ENCODE assay signal across 25 cellular contexts in genomic region chr2:82027901-82028570, GRCh38.
A peak's percentile ranks its signal among the peaks of the same experiment; 100 is the strongest.
DNase-seq lines count a peak whose midpoint lies in the region; ATAC-seq, FAIRE-seq and TF ChIP-seq lines count a peak whose summit lies in the region.
"Had no signal": no experiment of that assay in that cellular context is flagged by ENCODE, and none has a peak within 500 bp of the region (broad histone marks: within the 10 kb centered on the region; RNA-seq: fewer than 3 reads in every experiment).

No MANE protein-coding gene starts in this region.

- H3K4me2 ChIP-seq in mesendoderm (ENCODE audit: low read length) = no peak overlapping the region

- peak overlapping the region; percentile 20 for H2BK5ac ChIP-seq in mesendoderm (ENCODE audit: low read length)

- H2BK120ac ChIP-seq in mesendoderm (ENCODE audit: low read depth, low read length) = no peak overlapping the region

- no peak overlapping the region for H4K5ac ChIP-seq in mesendoderm (ENCODE audit: low read length)

- no peak overlapping the region for H3K4ac ChIP-seq in mesendoderm (ENCODE audit: low read depth, low read length)

- H3K27me3 ChIP-seq in mesendoderm (ENCODE audit: insufficient read depth, low read length, poor library complexity) = no peaks in the 10 kb centered on the region
- H3K27me3 ChIP-seq: gastrocnemius medialis, SJSA1, transverse colon had no signal

- no peak overlapping the region for H3K4me3 ChIP-seq in LNCaP clone FGC (ENCODE audit: low read depth, low read length)
- H3K4me3 ChIP-seq in mesendoderm (ENCODE audit: low read length) = no peak overlapping the region
- H3K4me3 ChIP-seq: gastrocnemius medialis, SJSA1, transverse colon had no signal

- no peak overlapping the region for H2AK5ac ChIP-seq in mesendoderm (ENCODE audit: low read length)

- TF ChIP-seq CTCF in LNCaP clone FGC (IDR thresholded peaks at IDR 0.05; ENCODE audit: control insufficient read depth, extremely low read depth, insufficient read depth) = no peak

- no peaks in the 10 kb centered on the region for H3K36me3 ChIP-seq in mesendoderm (ENCODE audit: control insufficient read depth, insufficient read depth, low read length)
- H3K36me3 ChIP-seq: gastrocnemius medialis, SJSA1, transverse colon had no signal

- peak overlapping the region; percentile 46 for H2BK15ac ChIP-seq in mesendoderm (replicated peaks; ENCODE audit: low read depth)

- H3K27ac ChIP-seq in mesendoderm (ENCODE audit: low read depth, low read length) = no peak overlapping the region
- H3K27ac ChIP-seq: gastrocnemius medialis, SJSA1, transverse colon had no signal

- H3K79me1 ChIP-seq in mesendoderm (ENCODE audit: low read length) = no peaks in the 10 kb centered on the region

- TF ChIP-seq POLR2A in H54 (IDR thresholded peaks at IDR 0.05; ENCODE audit: low read depth, low read length) = no peak

- no peak for FAIRE-seq in H54 (lab: Jason Lieb, UNC)
- FAIRE-seq: kidney had no signal

- H3K23ac ChIP-seq in mesendoderm (ENCODE audit: low read length) = no peak overlapping the region

- no peaks in the 10 kb centered on the region for H3K4me1 ChIP-seq in mesendoderm (ENCODE audit: control insufficient read depth, low read depth, low read length)
- H3K4me1 ChIP-seq: SJSA1, transverse colon had no signal

- no peaks in the 10 kb centered on the region for H3K79me2 ChIP-seq in mesendoderm (ENCODE audit: control insufficient read depth, insufficient read depth, low read length)

- ATAC-seq in HG02840 (IDR thresholded peaks at IDR 0.05; ENCODE audit: low FRiP score, unreplicated experiment) (no peak), HG02970 (IDR thresholded peaks at IDR 0.05; ENCODE audit: low FRiP score, unreplicated experiment) (no peak)
- ATAC-seq: activated naive CD4-positive, alpha-beta T cell treated with anti-CD3 and anti-CD28 coated beads, Interleukin-2, amount 50 U/mL, for 72 hours; gastrocnemius medialis; HCT116; naive thymus-derived CD4-positive, alpha-beta T cell; T-cell had no signal

- H3K56ac ChIP-seq in mesendoderm (ENCODE audit: low read length) = no peak overlapping the region

- no peak overlapping the region for H3K18ac ChIP-seq in mesendoderm (ENCODE audit: low read length)

- DNase-seq in LNCaP clone FGC (ENCODE audit: low read depth) (peak; percentile 1), NCI-H2081 (lab: John Stamatoyannopoulos, UW) (peak; percentile 38 to 81), NCI-H748 (lab: John Stamatoyannopoulos, UW; ENCODE audit: unreplicated experiment) (peak; percentile 96), mesendoderm (no peak), H54 (ENCODE audit: insufficient read length, low spot score) (no peak), NCI-H1694 (lab: John Stamatoyannopoulos, UW) (no peak)
- DNase-seq: activated CD4-positive, alpha-beta T cell treated with anti-CD3 and anti-CD28 coated beads, Interleukin-2, amount 10 ng/mL, durations not matched to agents 7 days and 5 days; activated effector memory CD4-positive, alpha-beta T cell treated with Interleukin-2 at 50 U/mL for 16 hours; activated T-cell treated with anti-CD3 and anti-CD28 coated beads, Interleukin-2, amount 50 U/mL, for 1 hour; DMS79 treated with DMSO at 0.1 percent for 48 hours; gastrocnemius medialis; GDM1; kidney; midbrain; naive thymus-derived CD4-positive, alpha-beta T cell; NCI-H2171 treated with DMSO at 0.1 percent for 48 hours; stimulated activated CD4-positive, alpha-beta T cell treated with anti-CD3 and anti-CD28 coated beads, Interleukin-15, amount 100 ng/mL, for 24 hours; stimulated activated CD4-positive, alpha-beta T cell treated with anti-CD3 and anti-CD28 coated beads, Interleukin-4, amount 100 ng/mL, for 4 hours; T-cell; transverse colon had no signal

- H4K8ac ChIP-seq in mesendoderm (ENCODE audit: low read depth, low read length) = no peak overlapping the region

- no CpG with 5 or more reads among the region's 4 CpGs for WGBS in mesendoderm (ENCODE audit: extremely low coverage, insufficient coverage, low lambda C conversion rate)

- no peak overlapping the region for H3K9ac ChIP-seq in mesendoderm (ENCODE audit: low read length)

Comparison
In these comparisons a context has a peak if more than half of its experiments do, and no peak if none do; other contexts are left out.
1. DNase-seq: peak in LNCaP clone FGC (single experiment), NCI-H2081 (2 of 2) and NCI-H748 (single experiment); none in mesendoderm (single experiment), H54 (single experiment) and NCI-H1694 (single experiment).